ENCODE assay signal across 7 cellular contexts in genomic region chr9:97502222-97502983, GRCh38. TPM values are rescaled to one million over a fixed set of nuclear protein-coding genes. Genes with fewer than 3 reads are reported as not detected.
DNase-seq lines count a peak whose midpoint lies in the region; ATAC-seq and TF ChIP-seq lines count a peak whose summit lies in the region.

No MANE protein-coding gene starts in this region.

- CTCF ChIA-PET in PC-9 (lab: Charles Lee), result interaction anchor here (1.2 to 1.3 kb wide), 2 partner anchors 23 to 96 kb away, joined by 8 read pairs; no protein-coding TSS in a partner anchor

- H3K79me2 ChIP-seq in PC-9 (ENCODE audit: low read depth), result no peaks in the 10 kb centered on the region; the same call in 1 of the 2 replicates

- H3F3A ChIP-seq in PC-9 (ENCODE audit: insufficient read depth, low read depth), result peaks cover 10% of the 10 kb centered on the region; the same call in 1 of the 2 replicates

- TF ChIP-seq POLR2A in uterus (IDR thresholded peaks at IDR 0.05), result no peak

- H4K20me1 ChIP-seq in PC-9 (ENCODE audit: insufficient read depth), result no peaks in the 10 kb centered on the region

- WGBS in ectodermal cell, 2 experiments, result 2% methylated on average over 49 of the region's 49 CpGs

- POLR2A ChIA-PET in PC-9 (lab: Charles Lee; ENCODE audit: unreplicated experiment), result interaction anchor here (0.6 kb wide), 3 partner anchors 27 to 556 kb away, joined by 3 to 14 read pairs (median 4); no protein-coding TSS in a partner anchor

- no peaks in the 10 kb centered on the region for H3K9me3 ChIP-seq in PC-9 (ENCODE audit: insufficient read depth, low read depth)
- no peaks in the 10 kb centered on the region for H3K9me3 ChIP-seq in ectodermal cell (ENCODE audit: control insufficient read depth, low read length)
- H3K9me3 ChIP-seq in mucosa of rectum (ENCODE audit: control insufficient read depth in 2 of 2, low read length in 2 of 2), result no peaks in the 10 kb centered on the region
- H3K9me3 ChIP-seq in uterus, result no peaks in the 10 kb centered on the region

- peak overlapping the region; percentile 41 to 48 for H3K9ac ChIP-seq in mucosa of rectum (ENCODE audit: low read depth in 1 of 2, low read length in 2 of 2)

- TF ChIP-seq CTCF in PC-9 (conservative IDR thresholded peaks at IDR 0.05) (no peak), uterus (IDR thresholded peaks at IDR 0.05) (peak in 1 of 4 experiments; percentile 5)

- no peaks in the 10 kb centered on the region for H3K27me3 ChIP-seq in PC-9 (ENCODE audit: insufficient read depth, low read depth)
- peaks cover 74% of the 10 kb centered on the region for H3K27me3 ChIP-seq in ectodermal cell (ENCODE audit: control insufficient read depth, insufficient read depth, low read length, poor library complexity, severe bottlenecking)
- peaks cover 24 to 26% of the 10 kb centered on the region in 2 donors for H3K27me3 ChIP-seq in mucosa of rectum (ENCODE audit: control insufficient read depth in 2 of 2, insufficient read depth in 2 of 2, low read length in 2 of 2)
- no peaks in the 10 kb centered on the region for H3K27me3 ChIP-seq in uterus

- peak overlapping the region; percentile 96 for H2AFZ ChIP-seq in PC-9

- BruUV-seq in PC-9 (replicated peaks; lab: Mats Ljungman, UMichigan), result TSS peak; percentile 42

- H3K27ac ChIP-seq in PC-9 (no peak overlapping the region), ectodermal cell (ENCODE audit: insufficient read depth, low read depth, low read length, poor library complexity, severe bottlenecking) (no peak overlapping the region), mucosa of rectum (ENCODE audit: low read depth in 2 of 2, low read length in 2 of 2) (peak overlapping the region in 1 of 2 donors; percentile 16), uterus (peak overlapping the region; percentile 93 to 94)

- H3K36me3 ChIP-seq in PC-9 (ENCODE audit: low read depth) (no peaks in the 10 kb centered on the region), ectodermal cell (ENCODE audit: control insufficient read depth, insufficient read depth, low read length) (no peaks in the 10 kb centered on the region), mucosa of rectum (ENCODE audit: control insufficient read depth in 2 of 2, insufficient read depth in 2 of 2, low read length in 2 of 2) (no peaks in the 10 kb centered on the region), uterus (no peaks in the 10 kb centered on the region)

- ATAC-seq in GM19397 (IDR thresholded peaks at IDR 0.05; ENCODE audit: unreplicated experiment) (peak; percentile 23), HG03342 (IDR thresholded peaks at IDR 0.05; ENCODE audit: unreplicated experiment) (no peak), HG02938 (IDR thresholded peaks at IDR 0.05; ENCODE audit: unreplicated experiment) (no peak)

- intact Hi-C loops in PC-9 (cut with micrococcal nuclease; ENCODE audit: unreplicated experiment), result loop anchor here (5.0 kb wide), 1 partner anchor 45 kb away; no protein-coding TSS in a partner anchor
- intact Hi-C loops in uterus (cut with DNase I; ENCODE audit: low total_unique reads), result no loop called here

- peak overlapping the region; percentile 92 for H3K4me2 ChIP-seq in PC-9

- peak overlapping the region; percentile 93 for H3K4me3 ChIP-seq in PC-9
- peak overlapping the region; percentile 48 for H3K4me3 ChIP-seq in ectodermal cell (ENCODE audit: insufficient read depth, low read depth, low read length)
- H3K4me3 ChIP-seq in mucosa of rectum (ENCODE audit: low read length in 2 of 2), result peak overlapping the region; percentile 60 to 68
- H3K4me3 ChIP-seq in uterus, result peak overlapping the region; percentile 59 to 99

- H3K9me2 ChIP-seq in PC-9 (ENCODE audit: insufficient read depth), result no peaks in the 10 kb centered on the region

- DNase-seq in PC-9, result no peak
- DNase-seq in uterus, result peak in 1 of 2 donors; percentile 51

- H3K4me1 ChIP-seq in PC-9 (replicated peaks; ENCODE audit: insufficient read depth) (peaks cover 4% of the 10 kb centered on the region; the same call in 1 of the 2 replicates), ectodermal cell (ENCODE audit: control insufficient read depth, insufficient read depth, low read length) (peaks cover 12% of the 10 kb centered on the region), mucosa of rectum (ENCODE audit: control insufficient read depth in 2 of 2, insufficient read depth in 2 of 2, low read length in 2 of 2) (peaks cover 12 to 19% of the 10 kb centered on the region in 2 donors), uterus (no peaks in the 10 kb centered on the region)

RNA-seq across cellular contexts. Expression of gene TMOD1, which starts 0.9 kb away (rescaled TPM):
- total RNA-seq in PC-9 (2021) (6.8 and 7.1 TPM in 2 replicates), uterus (10 to 100 TPM in 3 of 4 donors, 1 to 10 TPM in 1; 5.9 to 93.7 (median 22.2) TPM)
- polyA plus RNA-seq in ectodermal cell (2013, experiment 1 of 4), result 0.70 TPM
- polyA plus RNA-seq in ectodermal cell (2013, experiment 2 of 4), result 0.53 TPM
- polyA plus RNA-seq in ectodermal cell (2013, experiment 3 of 4), result 0.43 TPM
- 0.53 TPM for polyA plus RNA-seq in ectodermal cell (2013, experiment 4 of 4)

Comparison
In these comparisons a context has a peak if more than half of its experiments do, and no peak if none do; other contexts are left out.
1. H3K27ac ChIP-seq: peak in uterus (2 of 2); none in PC-9 (single experiment) and ectodermal cell (single experiment).
2. Peak in every context shown above with its lines, with median percentiles within 50 percentile points of each other: H3K4me3 ChIP-seq.